9 cellular contexts compared by ENCODE assay signal in the genomic region with DNA sequence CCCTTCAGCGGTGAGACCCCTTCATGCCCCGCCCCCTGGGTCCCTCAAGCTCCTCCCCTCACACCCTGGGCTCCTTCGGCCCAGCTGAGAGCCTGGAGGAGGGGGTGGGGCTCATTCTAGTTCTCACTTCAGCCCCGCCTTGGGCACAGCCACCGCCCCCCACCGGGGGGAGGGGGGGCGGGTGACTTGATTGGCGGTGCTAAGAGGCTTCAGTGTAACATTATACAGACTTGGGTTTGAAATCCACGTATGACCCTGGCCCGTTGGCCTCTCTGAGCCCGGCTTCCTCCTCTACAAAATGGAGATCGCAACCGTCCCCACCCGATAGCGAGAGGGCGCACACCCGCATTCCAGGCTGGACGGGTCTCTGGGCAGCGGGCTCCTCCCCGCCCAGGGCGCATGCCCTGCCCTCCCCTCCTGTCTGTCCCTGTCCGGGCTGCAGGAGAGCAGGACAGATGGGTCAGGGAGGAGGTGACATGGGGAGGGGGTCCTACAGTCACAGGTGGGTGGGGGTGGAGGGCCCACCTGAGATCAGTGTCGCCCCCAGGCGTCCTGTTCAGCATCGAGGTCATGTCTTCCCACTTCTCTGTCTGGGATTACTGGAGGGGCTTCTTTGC. TPM values are rescaled to one million over a fixed set of nuclear protein-coding genes. Genes with fewer than 3 reads are reported as not detected.
DNase-seq lines count a peak whose midpoint lies in the region; ATAC-seq, FAIRE-seq and TF ChIP-seq lines count a peak whose summit lies in the region.
"Had no signal": no experiment of that assay in that cellular context is flagged by ENCODE, and none has a peak within 500 bp of the region (broad histone marks: within the 10 kb centered on the region; RNA-seq: fewer than 3 reads in every experiment).

No MANE protein-coding gene starts in this region.

- ATAC-seq in HepG2 (no peak), GM18520 (IDR thresholded peaks at IDR 0.05; ENCODE audit: unreplicated experiment) (no peak)
- peak; percentile 34 for ATAC-seq in stimulated activated effector memory CD8-positive, alpha-beta T cell treated with anti-CD3 and anti-CD28 coated beads, Interleukin-12 subunit alpha, Interleukin-12 subunit beta, amount 100 ng/mL, for 72 hours

- H3K4me2 ChIP-seq in GM23248 (ENCODE audit: unreplicated experiment) (peak overlapping the region; percentile 65), HepG2 (ENCODE audit: low read depth, low read length) (peak overlapping the region; percentile 12; the same call in 1 of the 2 replicates)

- 4 to 7% methylated on average over 14 to 25 of the region's 25 CpGs for WGBS in GM23248 (ENCODE audit: low coverage in 1 of 2, low lambda C conversion rate in 2 of 2, missing lambda C conversion rate in 2 of 2), 2 experiments
- WGBS in HepG2 (ENCODE audit: low lambda C conversion rate) = 27% methylated on average over 11 of the region's 25 CpGs

- DNase-seq in GM23248 = peak; percentile 55
- no peak for DNase-seq in Peyer's patch
- peak; percentile 52 for DNase-seq in choroid plexus epithelial cell (ENCODE audit: low read depth)
- DNase-seq in HepG2 (ENCODE audit: low spot score) = no peak
- DNase-seq in stimulated activated effector memory CD8-positive, alpha-beta T cell treated with anti-CD3 and anti-CD28 coated beads, Interleukin-12 subunit alpha, Interleukin-12 subunit beta, amount 100 ng/mL, for 72 hours (ENCODE audit: low spot score in 2 of 2) = no peak
- DNase-seq in effector CD4-positive, alpha-beta T cell = no peak
- DNase-seq in SIG-M5 treated with dmso at 0.1 percent for 504 hours (lab: John Stamatoyannopoulos, UW; ENCODE audit: unreplicated experiment) = no peak
- DNase-seq: right lobe of liver had no signal

- H3K4me1 Mint-ChIP-seq in stimulated activated effector memory CD8-positive, alpha-beta T cell treated with anti-CD3 and anti-CD28 coated beads, Interleukin-12 subunit alpha, Interleukin-12 subunit beta, amount 100 ng/mL, for 72 hours = peaks cover 5% of the 10 kb centered on the region

- TF ChIP-seq POLR2A in Peyer's patch (IDR thresholded peaks at IDR 0.05) (no peak), HepG2 (IDR thresholded peaks at IDR 0.05; ENCODE audit: insufficient read depth in 1 of 2, low read depth in 2 of 2, low read length in 2 of 2) (no peak)

- H3K36me3 Mint-ChIP-seq in stimulated activated effector memory CD8-positive, alpha-beta T cell treated with anti-CD3 and anti-CD28 coated beads, Interleukin-12 subunit alpha, Interleukin-12 subunit beta, amount 100 ng/mL, for 72 hours = no peaks in the 10 kb centered on the region

- H3K27ac ChIP-seq in GM23248 = no peak overlapping the region
- H3K27ac ChIP-seq in Peyer's patch = no peak overlapping the region
- no peak overlapping the region for H3K27ac ChIP-seq in HepG2 (ENCODE audit: extremely low read length, insufficient read depth, low read length)
- H3K27ac ChIP-seq: right lobe of liver had no signal

- H3F3A ChIP-seq in GM23248 (ENCODE audit: insufficient read depth) = no peaks in the 10 kb centered on the region

- in situ Hi-C loops in GM23248 (cut with MboI) (no loop called here), HepG2 (cut with HindIII; ENCODE audit: extremely low pct_ligation_motif_present, low pct_unique_long_range_greater_than_20kb) (loop anchor here (5.0 kb wide), 1 partner anchor 36 kb away; no protein-coding TSS in a partner anchor)

- intact Hi-C loops in HepG2 (cut with micrococcal nuclease; ENCODE audit: unreplicated experiment) = no loop called here

- TF ChIP-seq EP300 in HepG2 (IDR thresholded peaks at IDR 0.05; ENCODE audit: low read depth in 2 of 2, low read length in 2 of 2) (no peak), HepG2 (CRISPR knock-in tag; IDR thresholded peaks at IDR 0.05; ENCODE audit: borderline replicate concordance) (no peak)

- H3K79me2 ChIP-seq in GM23248 (ENCODE audit: insufficient read depth) (no peaks in the 10 kb centered on the region), HepG2 (ENCODE audit: insufficient read depth, low read length) (no peaks in the 10 kb centered on the region)

- H3K4me1 ChIP-seq in GM23248 (ENCODE audit: insufficient read depth) (no peaks in the 10 kb centered on the region), Peyer's patch (peaks cover 0 to 6% (median 2%) of the 10 kb centered on the region in 4 donors), HepG2 (ENCODE audit: insufficient read depth, low read length) (peaks cover 9% of the 10 kb centered on the region)
- H3K4me1 ChIP-seq: right lobe of liver had no signal

- no peak overlapping the region for H3K4me3 Mint-ChIP-seq in stimulated activated effector memory CD8-positive, alpha-beta T cell treated with anti-CD3 and anti-CD28 coated beads, Interleukin-12 subunit alpha, Interleukin-12 subunit beta, amount 100 ng/mL, for 72 hours

- FAIRE-seq in HepG2 (lab: Jason Lieb, UNC) = no peak

- CTCF ChIA-PET in HepG2 (lab: Yijun Ruan, JAX; ENCODE audit: low intra/inter-chr PET ratio, low total read pairs) = no interaction called here

- no TSS peak for BruUV-seq in HepG2 (replicated peaks; lab: Mats Ljungman, UMichigan)

- POLR2A ChIA-PET in HepG2 (lab: Yijun Ruan, JAX) = no interaction called here

- H3K9me3 Mint-ChIP-seq in stimulated activated effector memory CD8-positive, alpha-beta T cell treated with anti-CD3 and anti-CD28 coated beads, Interleukin-12 subunit alpha, Interleukin-12 subunit beta, amount 100 ng/mL, for 72 hours = no peaks in the 10 kb centered on the region

- H3K27me3 ChIP-seq in GM23248 (replicated peaks; ENCODE audit: insufficient read depth) (no peaks in the 10 kb centered on the region), Peyer's patch (no peaks in the 10 kb centered on the region), HepG2 (ENCODE audit: control insufficient read depth in 1 of 2, insufficient read depth in 2 of 2, low read length in 2 of 2) (peaks cover 7 to 36% of the 10 kb centered on the region in 2 experiments; a peak in 4 of 5 replicates)
- H3K27me3 ChIP-seq: right lobe of liver had no signal

- peak overlapping the region; percentile 68 for H2AFZ ChIP-seq in GM23248
- H2AFZ ChIP-seq in HepG2 (ENCODE audit: low read length) = no peak overlapping the region

- H3K4me3 ChIP-seq in GM23248 (peak overlapping the region; percentile 58), Peyer's patch (peak overlapping the region in 3 of 4 donors; percentile 26 to 50 (median 30)), choroid plexus epithelial cell (ENCODE audit: low read depth, low read length) (peak overlapping the region; percentile 44), HepG2 (replicated peaks in 1 of 3; ENCODE audit: insufficient read depth in 1 of 3, low read depth in 2 of 3, low read length in 3 of 3) (no peak overlapping the region)

- no peak for TF ChIP-seq RAD21 in HepG2 (CRISPR knock-in tag; IDR thresholded peaks at IDR 0.05)

- no peaks in the 10 kb centered on the region for H3K9me2 ChIP-seq in GM23248 (ENCODE audit: insufficient read depth)

- TF ChIP-seq CTCF in Peyer's patch (IDR thresholded peaks at IDR 0.05) (no peak), choroid plexus epithelial cell (conservative IDR thresholded peaks at IDR 0.05; ENCODE audit: low read depth, low read length) (peak; percentile 1), HepG2 (CRISPR knock-in tag; IDR thresholded peaks at IDR 0.05) (no peak)

- H4K20me1 ChIP-seq in GM23248 (ENCODE audit: insufficient read depth) = no peaks in the 10 kb centered on the region
- no peaks in the 10 kb centered on the region for H4K20me1 ChIP-seq in HepG2 (ENCODE audit: insufficient read depth, low read length)

- H3K36me3 ChIP-seq in GM23248 (ENCODE audit: low read depth) (no peaks in the 10 kb centered on the region), Peyer's patch (no peaks in the 10 kb centered on the region), HepG2 (replicated peaks in 1 of 2; ENCODE audit: control insufficient read depth in 1 of 2, insufficient read depth in 2 of 2, low read length in 2 of 2) (no peaks in the 10 kb centered on the region)
- H3K36me3 ChIP-seq: right lobe of liver had no signal

- H3K9me3 ChIP-seq in GM23248 (ENCODE audit: low read depth) = no peaks in the 10 kb centered on the region
- no peaks in the 10 kb centered on the region for H3K9me3 ChIP-seq in Peyer's patch
- no peaks in the 10 kb centered on the region for H3K9me3 ChIP-seq in HepG2 (ENCODE audit: low read length)
- H3K9me3 ChIP-seq: right lobe of liver had no signal

- H3K9ac ChIP-seq in GM23248 (peak overlapping the region; percentile 48), HepG2 (ENCODE audit: insufficient read depth, low read depth, low read length) (no peak overlapping the region)

- H3K27ac Mint-ChIP-seq in stimulated activated effector memory CD8-positive, alpha-beta T cell treated with anti-CD3 and anti-CD28 coated beads, Interleukin-12 subunit alpha, Interleukin-12 subunit beta, amount 100 ng/mL, for 72 hours = no peak overlapping the region

RNA-seq across cellular contexts. Expression of gene CLCNKB, which starts 5.1 kb away (rescaled TPM):
- total RNA-seq in GM23248 (2014; rRNA removed; shearing (Covaris generic)) = not detected in 2 replicates
- polyA plus RNA-seq in GM23248 (2016; fragmentation: Nextera tagmentation; extraction: Ambion mirVana) (0.11 TPM in 1 of 2 replicates, not detected in the other), HepG2 (2011; rRNA removed) (0.04 TPM in 1 of 2 replicates, not detected in the other)
- total RNA-seq in Peyer's patch (not detected), HepG2 (2016; rRNA removed; fragmentation: Illumina TruSeq; extraction: Trizol) (not detected in 2 replicates)
- total RNA-seq in HepG2 (2016; cell fraction: cytosol; rRNA removed; fragmentation: Illumina TruSeq; extraction: Trizol; ENCODE audit: low read depth) = not detected in 2 replicates
- not detected in 2 replicates for total RNA-seq in HepG2 (2016; cell fraction: insoluble cytoplasmic fraction; rRNA removed; fragmentation: Illumina TruSeq; extraction: Trizol)
- not detected in 2 replicates for total RNA-seq in HepG2 (2016; cell fraction: membrane; rRNA removed; fragmentation: Illumina TruSeq; extraction: Trizol)
- total RNA-seq in HepG2 (2016; cell fraction: nucleus; rRNA removed; fragmentation: Illumina TruSeq; extraction: Trizol) = not detected in 2 replicates
- polyA plus RNA-seq in HepG2 (2011; cell fraction: cytosol; rRNA removed) = not detected in 2 replicates
- 0.09 and 0.13 TPM in 2 replicates for polyA plus RNA-seq in HepG2 (2011; cell fraction: nucleus; rRNA removed)
- 0.08 TPM in 1 of 2 replicates, not detected in the other for polyA plus RNA-seq in HepG2 (2012)
- not detected in 2 replicates for polyA plus RNA-seq in HepG2 (2016; cell fraction: cytosol; fragmentation: Illumina TruSeq; extraction: Trizol; ENCODE audit: low read depth)
- polyA plus RNA-seq in HepG2 (2016; cell fraction: insoluble cytoplasmic fraction; fragmentation: Illumina TruSeq; extraction: Trizol; ENCODE audit: low read depth) = not detected in 2 replicates
- not detected in 2 replicates for polyA plus RNA-seq in HepG2 (2016; cell fraction: membrane; fragmentation: Illumina TruSeq; extraction: Trizol; ENCODE audit: low read depth)
- not detected in 2 replicates for polyA plus RNA-seq in HepG2 (2016; cell fraction: nucleus; fragmentation: Illumina TruSeq; extraction: Trizol; ENCODE audit: insufficient read depth, low read depth)
- polyA minus RNA-seq in HepG2 (2011; rRNA and poly(A)+ RNA removed; ENCODE audit: low replicate concordance) = not detected in 2 replicates
- polyA minus RNA-seq in HepG2 (2011; cell fraction: cytosol; rRNA and poly(A)+ RNA removed) = not detected in 2 replicates
- polyA minus RNA-seq in HepG2 (2011; cell fraction: nucleus; rRNA and poly(A)+ RNA removed) = not detected in 2 replicates
- total RNA-seq: right lobe of liver had no signal

RNA-seq across cellular contexts. Expression of gene FAM131C, which starts 24.8 kb away (rescaled TPM):
- 0.51 and 0.97 TPM in 2 replicates for total RNA-seq in GM23248 (2014; rRNA removed; shearing (Covaris generic))
- polyA plus RNA-seq in GM23248 (2016; fragmentation: Nextera tagmentation; extraction: Ambion mirVana) (1.3 and 1.8 TPM in 2 replicates), HepG2 (2011; rRNA removed) (0.07 and 0.10 TPM in 2 replicates)
- total RNA-seq in Peyer's patch (1 to 10 TPM in 2 of 4 donors, under 1 TPM in 1, not detected in 1; 0.80 to 3.5 (median 2.3) TPM), HepG2 (2016; rRNA removed; fragmentation: Illumina TruSeq; extraction: Trizol) (not detected in 2 replicates)
- total RNA-seq in HepG2 (2016; cell fraction: cytosol; rRNA removed; fragmentation: Illumina TruSeq; extraction: Trizol; ENCODE audit: low read depth) = not detected in 2 replicates
- total RNA-seq in HepG2 (2016; cell fraction: insoluble cytoplasmic fraction; rRNA removed; fragmentation: Illumina TruSeq; extraction: Trizol) = not detected in 2 replicates
- not detected in 2 replicates for total RNA-seq in HepG2 (2016; cell fraction: membrane; rRNA removed; fragmentation: Illumina TruSeq; extraction: Trizol)
- total RNA-seq in HepG2 (2016; cell fraction: nucleus; rRNA removed; fragmentation: Illumina TruSeq; extraction: Trizol) = not detected in 2 replicates
- polyA plus RNA-seq in HepG2 (2011; cell fraction: cytosol; rRNA removed) = 0.06 and 0.11 TPM in 2 replicates
- polyA plus RNA-seq in HepG2 (2011; cell fraction: nucleus; rRNA removed) = 0.10 and 0.17 TPM in 2 replicates
- 0.13 and 0.69 TPM in 2 replicates for polyA plus RNA-seq in HepG2 (2012)
- not detected in 2 replicates for polyA plus RNA-seq in HepG2 (2016; cell fraction: cytosol; fragmentation: Illumina TruSeq; extraction: Trizol; ENCODE audit: low read depth)
- not detected in 2 replicates for polyA plus RNA-seq in HepG2 (2016; cell fraction: insoluble cytoplasmic fraction; fragmentation: Illumina TruSeq; extraction: Trizol; ENCODE audit: low read depth)
- polyA plus RNA-seq in HepG2 (2016; cell fraction: membrane; fragmentation: Illumina TruSeq; extraction: Trizol; ENCODE audit: low read depth) = 0.09 TPM in 1 of 2 replicates, not detected in the other
- polyA plus RNA-seq in HepG2 (2016; cell fraction: nucleus; fragmentation: Illumina TruSeq; extraction: Trizol; ENCODE audit: insufficient read depth, low read depth) = not detected in 2 replicates
- polyA minus RNA-seq in HepG2 (2011; rRNA and poly(A)+ RNA removed; ENCODE audit: low replicate concordance) = 0.22 and 1.1 TPM in 2 replicates
- polyA minus RNA-seq in HepG2 (2011; cell fraction: cytosol; rRNA and poly(A)+ RNA removed) = not detected in 2 replicates
- not detected in 2 replicates for polyA minus RNA-seq in HepG2 (2011; cell fraction: nucleus; rRNA and poly(A)+ RNA removed)

RNA-seq across cellular contexts. Expression of gene CLCNKA, which starts 26.8 kb away (rescaled TPM):
- total RNA-seq in GM23248 (2014; rRNA removed; shearing (Covaris generic)) = not detected in 2 replicates
- polyA plus RNA-seq in GM23248 (2016; fragmentation: Nextera tagmentation; extraction: Ambion mirVana) = not detected in 2 replicates
- total RNA-seq in Peyer's patch = under 1 TPM in 1 of 4 donors, not detected in 3; 0.47 TPM
- not detected in 2 replicates for total RNA-seq in HepG2 (2016; rRNA removed; fragmentation: Illumina TruSeq; extraction: Trizol)
- total RNA-seq in HepG2 (2016; cell fraction: cytosol; rRNA removed; fragmentation: Illumina TruSeq; extraction: Trizol; ENCODE audit: low read depth) = not detected in 2 replicates
- total RNA-seq in HepG2 (2016; cell fraction: insoluble cytoplasmic fraction; rRNA removed; fragmentation: Illumina TruSeq; extraction: Trizol) = not detected in 2 replicates
- not detected in 2 replicates for total RNA-seq in HepG2 (2016; cell fraction: membrane; rRNA removed; fragmentation: Illumina TruSeq; extraction: Trizol)
- not detected in 2 replicates for total RNA-seq in HepG2 (2016; cell fraction: nucleus; rRNA removed; fragmentation: Illumina TruSeq; extraction: Trizol)
- polyA plus RNA-seq in HepG2 (2011; rRNA removed) = 0.03 and 0.07 TPM in 2 replicates
- polyA plus RNA-seq in HepG2 (2011; cell fraction: cytosol; rRNA removed) = not detected in 2 replicates
- polyA plus RNA-seq in HepG2 (2011; cell fraction: nucleus; rRNA removed) = 0.47 and 1.8 TPM in 2 replicates
- 0.25 TPM in 1 of 2 replicates, not detected in the other for polyA plus RNA-seq in HepG2 (2012)
- polyA plus RNA-seq in HepG2 (2016; cell fraction: cytosol; fragmentation: Illumina TruSeq; extraction: Trizol; ENCODE audit: low read depth) = not detected in 2 replicates
- polyA plus RNA-seq in HepG2 (2016; cell fraction: insoluble cytoplasmic fraction; fragmentation: Illumina TruSeq; extraction: Trizol; ENCODE audit: low read depth) = not detected in 2 replicates
- polyA plus RNA-seq in HepG2 (2016; cell fraction: membrane; fragmentation: Illumina TruSeq; extraction: Trizol; ENCODE audit: low read depth) = not detected in 2 replicates
- polyA plus RNA-seq in HepG2 (2016; cell fraction: nucleus; fragmentation: Illumina TruSeq; extraction: Trizol; ENCODE audit: insufficient read depth, low read depth) = not detected in 2 replicates
- 0.88 TPM in 1 of 2 replicates, not detected in the other for polyA minus RNA-seq in HepG2 (2011; rRNA and poly(A)+ RNA removed; ENCODE audit: low replicate concordance)
- not detected in 2 replicates for polyA minus RNA-seq in HepG2 (2011; cell fraction: cytosol; rRNA and poly(A)+ RNA removed)
- polyA minus RNA-seq in HepG2 (2011; cell fraction: nucleus; rRNA and poly(A)+ RNA removed) = 0.75 and 2.3 TPM in 2 replicates

RNA-seq across cellular contexts. Expression of gene HSPB7, which starts 30.8 kb away (rescaled TPM):
- total RNA-seq in GM23248 (2014; rRNA removed; shearing (Covaris generic)) = 22.9 and 35.7 TPM in 2 replicates
- polyA plus RNA-seq in GM23248 (2016; fragmentation: Nextera tagmentation; extraction: Ambion mirVana) = 111 and 113 TPM in 2 replicates
- 1 to 10 TPM in 3 of 4 donors, not detected in 1; 1.1 to 5.2 (median 1.1) TPM for total RNA-seq in Peyer's patch
- total RNA-seq in HepG2 (2016; rRNA removed; fragmentation: Illumina TruSeq; extraction: Trizol) = not detected in 2 replicates
- total RNA-seq in HepG2 (2016; cell fraction: cytosol; rRNA removed; fragmentation: Illumina TruSeq; extraction: Trizol; ENCODE audit: low read depth) = not detected in 2 replicates
- total RNA-seq in HepG2 (2016; cell fraction: insoluble cytoplasmic fraction; rRNA removed; fragmentation: Illumina TruSeq; extraction: Trizol) = not detected in 2 replicates
- total RNA-seq in HepG2 (2016; cell fraction: membrane; rRNA removed; fragmentation: Illumina TruSeq; extraction: Trizol) = not detected in 2 replicates
- total RNA-seq in HepG2 (2016; cell fraction: nucleus; rRNA removed; fragmentation: Illumina TruSeq; extraction: Trizol) = not detected in 2 replicates
- polyA plus RNA-seq in HepG2 (2011; rRNA removed) = 0.10 and 0.20 TPM in 2 replicates
- 0.05 and 0.16 TPM in 2 replicates for polyA plus RNA-seq in HepG2 (2011; cell fraction: cytosol; rRNA removed)
- polyA plus RNA-seq in HepG2 (2011; cell fraction: nucleus; rRNA removed) = 0.31 and 0.32 TPM in 2 replicates
- 0.20 TPM in 2 replicates for polyA plus RNA-seq in HepG2 (2012)
- polyA plus RNA-seq in HepG2 (2016; cell fraction: cytosol; fragmentation: Illumina TruSeq; extraction: Trizol; ENCODE audit: low read depth) = not detected in 2 replicates
- not detected in 2 replicates for polyA plus RNA-seq in HepG2 (2016; cell fraction: insoluble cytoplasmic fraction; fragmentation: Illumina TruSeq; extraction: Trizol; ENCODE audit: low read depth)
- not detected in 2 replicates for polyA plus RNA-seq in HepG2 (2016; cell fraction: membrane; fragmentation: Illumina TruSeq; extraction: Trizol; ENCODE audit: low read depth)
- not detected in 2 replicates for polyA plus RNA-seq in HepG2 (2016; cell fraction: nucleus; fragmentation: Illumina TruSeq; extraction: Trizol; ENCODE audit: insufficient read depth, low read depth)
- polyA minus RNA-seq in HepG2 (2011; rRNA and poly(A)+ RNA removed; ENCODE audit: low replicate concordance) = 0.47 TPM in 1 of 2 replicates, not detected in the other
- not detected in 2 replicates for polyA minus RNA-seq in HepG2 (2011; cell fraction: cytosol; rRNA and poly(A)+ RNA removed)
- 0.50 TPM in 1 of 2 replicates, not detected in the other for polyA minus RNA-seq in HepG2 (2011; cell fraction: nucleus; rRNA and poly(A)+ RNA removed)

RNA-seq across cellular contexts. Expression of gene SRARP, which starts 44.6 kb away (rescaled TPM):
- total RNA-seq in GM23248 (2014; rRNA removed; shearing (Covaris generic)) = not detected in 2 replicates
- polyA plus RNA-seq in GM23248 (2016; fragmentation: Nextera tagmentation; extraction: Ambion mirVana) = not detected in 2 replicates
- not detected for total RNA-seq in Peyer's patch
- total RNA-seq in HepG2 (2016; rRNA removed; fragmentation: Illumina TruSeq; extraction: Trizol) = 3.5 and 4.0 TPM in 2 replicates
- total RNA-seq in HepG2 (2016; cell fraction: cytosol; rRNA removed; fragmentation: Illumina TruSeq; extraction: Trizol; ENCODE audit: low read depth) = 1.8 and 2.0 TPM in 2 replicates
- total RNA-seq in HepG2 (2016; cell fraction: insoluble cytoplasmic fraction; rRNA removed; fragmentation: Illumina TruSeq; extraction: Trizol) = 3.9 and 4.6 TPM in 2 replicates
- 2.3 and 2.5 TPM in 2 replicates for total RNA-seq in HepG2 (2016; cell fraction: membrane; rRNA removed; fragmentation: Illumina TruSeq; extraction: Trizol)
- 2.1 and 2.3 TPM in 2 replicates for total RNA-seq in HepG2 (2016; cell fraction: nucleus; rRNA removed; fragmentation: Illumina TruSeq; extraction: Trizol)
- polyA plus RNA-seq in HepG2 (2011; rRNA removed) = 10.5 and 12.8 TPM in 2 replicates
- polyA plus RNA-seq in HepG2 (2011; cell fraction: cytosol; rRNA removed) = 6.1 and 9.4 TPM in 2 replicates
- 6.1 and 6.7 TPM in 2 replicates for polyA plus RNA-seq in HepG2 (2011; cell fraction: nucleus; rRNA removed)
- polyA plus RNA-seq in HepG2 (2012) = 5.5 and 6.6 TPM in 2 replicates
- 1.3 and 1.6 TPM in 2 replicates for polyA plus RNA-seq in HepG2 (2016; cell fraction: cytosol; fragmentation: Illumina TruSeq; extraction: Trizol; ENCODE audit: low read depth)
- 4.9 and 5.4 TPM in 2 replicates for polyA plus RNA-seq in HepG2 (2016; cell fraction: insoluble cytoplasmic fraction; fragmentation: Illumina TruSeq; extraction: Trizol; ENCODE audit: low read depth)
- polyA plus RNA-seq in HepG2 (2016; cell fraction: membrane; fragmentation: Illumina TruSeq; extraction: Trizol; ENCODE audit: low read depth) = 1.8 TPM in 2 replicates
- polyA plus RNA-seq in HepG2 (2016; cell fraction: nucleus; fragmentation: Illumina TruSeq; extraction: Trizol; ENCODE audit: insufficient read depth, low read depth) = 2.9 and 3.2 TPM in 2 replicates
- polyA minus RNA-seq in HepG2 (2011; rRNA and poly(A)+ RNA removed; ENCODE audit: low replicate concordance) = 14.4 TPM in 1 of 2 replicates, not detected in the other
- 4.5 and 6.6 TPM in 2 replicates for polyA minus RNA-seq in HepG2 (2011; cell fraction: cytosol; rRNA and poly(A)+ RNA removed)
- 11.3 and 12.3 TPM in 2 replicates for polyA minus RNA-seq in HepG2 (2011; cell fraction: nucleus; rRNA and poly(A)+ RNA removed)
- total RNA-seq: right lobe of liver had no signal

Comparison
In these comparisons a context has a peak if more than half of its experiments do, and no peak if none do; other contexts are left out.
1. DNase-seq: peak in GM23248 (single experiment) and choroid plexus epithelial cell (single experiment); none in Peyer's patch (0 of 3), HepG2 (single experiment), stimulated activated effector memory CD8-positive, alpha-beta T cell treated with anti-CD3 and anti-CD28 coated beads, Interleukin-12 subunit alpha, Interleukin-12 subunit beta, amount 100 ng/mL, for 72 hours (0 of 2), effector CD4-positive, alpha-beta T cell (single experiment) and SIG-M5 treated with dmso at 0.1 percent for 504 hours (single experiment).
2. H3K4me3 ChIP-seq: peak in GM23248 (single experiment), Peyer's patch (3 of 4) and choroid plexus epithelial cell (single experiment); none in HepG2 (0 of 3).